ENCODE assay signal across 18 cellular contexts in genomic region chr5:94689871-94690270, GRCh38.
"Had no signal": no experiment of that assay in that cellular context is flagged by ENCODE, and none has a peak within 500 bp of the region (broad histone marks: within the 10 kb centered on the region; RNA-seq: fewer than 3 reads in every experiment).

No MANE protein-coding gene starts in this region.

- H3K9me3 Mint-ChIP-seq: activated CD4-positive, alpha-beta T cell treated with anti-CD3 and anti-CD28 coated beads, Interleukin-2, amount 10 ng/mL, durations not matched to agents 7 days and 5 days; activated naive CD4-positive, alpha-beta T cell treated with anti-CD3 and anti-CD28 coated beads, Interleukin-2, amount 50 U/mL, for 24 hours; naive thymus-derived CD8-positive, alpha-beta T cell; stimulated activated memory B cell treated with anti-CD40 and anti-IgM and Interleukin-4, amounts not matched to agents 10 μg/mL and 1 μg/mL and 100 μg/mL, for 72 hours had no signal

- H3K27me3 ChIP-seq: ascending aorta, breast epithelium, esophagus squamous epithelium, spleen, thyroid gland had no signal

- H3K4me1 Mint-ChIP-seq: stimulated activated memory B cell treated with anti-CD40 and anti-IgM and Interleukin-4, amounts not matched to agents 10 μg/mL and 1 μg/mL and 100 μg/mL, for 72 hours had no signal

- H3K4me3 Mint-ChIP-seq: activated CD4-positive, alpha-beta T cell treated with anti-CD3 and anti-CD28 coated beads, Interleukin-2, amount 10 ng/mL, durations not matched to agents 7 days and 5 days; activated naive CD4-positive, alpha-beta T cell treated with anti-CD3 and anti-CD28 coated beads, Interleukin-2, amount 50 U/mL, for 24 hours; naive thymus-derived CD8-positive, alpha-beta T cell; stimulated activated memory B cell treated with anti-CD40 and anti-IgM and Interleukin-4, amounts not matched to agents 10 μg/mL and 1 μg/mL and 100 μg/mL, for 72 hours had no signal

- H3K36me3 ChIP-seq: ascending aorta, breast epithelium had no signal

- DNase-seq: activated CD4-positive, alpha-beta T cell treated with anti-CD3 and anti-CD28 coated beads, Interleukin-2, amount 10 ng/mL, durations not matched to agents 7 days and 5 days; activated CD8-positive, alpha-beta memory T cell treated with anti-CD3 and anti-CD28 coated beads, Interleukin-2, amount 50 U/mL, for 4 hours; activated gamma-delta T cell; activated T-cell treated with anti-CD3 and anti-CD28 coated beads, Interleukin-2, amount 50 U/mL, for 48 hours; effector CD8-positive, alpha-beta T cell; esophagus squamous epithelium; mesendoderm; naive thymus-derived CD8-positive, alpha-beta T cell; nucleus accumbens; posterior cingulate gyrus; retina; spleen; stimulated activated CD4-positive, alpha-beta T cell treated with anti-CD3 and anti-CD28 coated beads, Interleukin-4, amount 100 ng/mL, for 4 hours; thyroid gland had no signal

- H3K27ac ChIP-seq: ascending aorta, breast epithelium, esophagus squamous epithelium, spleen, thyroid gland had no signal

- H3K27me3 Mint-ChIP-seq: activated CD4-positive, alpha-beta T cell treated with anti-CD3 and anti-CD28 coated beads, Interleukin-2, amount 10 ng/mL, durations not matched to agents 7 days and 5 days; activated naive CD4-positive, alpha-beta T cell treated with anti-CD3 and anti-CD28 coated beads, Interleukin-2, amount 50 U/mL, for 24 hours; naive thymus-derived CD8-positive, alpha-beta T cell; stimulated activated memory B cell treated with anti-CD40 and anti-IgM and Interleukin-4, amounts not matched to agents 10 μg/mL and 1 μg/mL and 100 μg/mL, for 72 hours had no signal

- H3K27ac Mint-ChIP-seq: activated CD4-positive, alpha-beta T cell treated with anti-CD3 and anti-CD28 coated beads, Interleukin-2, amount 10 ng/mL, durations not matched to agents 7 days and 5 days; activated naive CD4-positive, alpha-beta T cell treated with anti-CD3 and anti-CD28 coated beads, Interleukin-2, amount 50 U/mL, for 24 hours; stimulated activated memory B cell treated with anti-CD40 and anti-IgM and Interleukin-4, amounts not matched to agents 10 μg/mL and 1 μg/mL and 100 μg/mL, for 72 hours had no signal

- H3K9me3 ChIP-seq: ascending aorta, breast epithelium, esophagus squamous epithelium, spleen, thyroid gland had no signal

- H3K4me3 ChIP-seq: ascending aorta, breast epithelium, esophagus squamous epithelium, spleen, thyroid gland had no signal

- H3K4me1 ChIP-seq: ascending aorta, breast epithelium had no signal
